Comparison of ENCODE assay signal across 4 cellular contexts in genomic region chr1:41939194-41939593, GRCh38.
A peak's percentile ranks its signal among the peaks of the same experiment; 100 is the strongest.
TF ChIP-seq lines count a peak whose summit lies in the region.

No MANE protein-coding gene starts in this region.

TF ChIP-seq in GM23338, 12 proteins besides CTCF, POLR2A, EP300 and RAD21 (continues in another document):
- no peak for TF ChIP-seq ZNF462 (CRISPR knock-in tag; IDR thresholded peaks at IDR 0.05)

TF ChIP-seq in PFSK-1, 5 proteins besides CTCF, POLR2A, EP300 and RAD21:
- TF ChIP-seq FOXP2 (optimal IDR thresholded peaks at IDR 0.05; ENCODE audit: borderline replicate concordance, extremely low read depth, extremely low read length, insufficient read depth): no peak
- no peak for TF ChIP-seq POLR2AphosphoS5 (IDR thresholded peaks at IDR 0.05; ENCODE audit: low read depth, low read length)
- TF ChIP-seq REST (IDR thresholded peaks at IDR 0.05; ENCODE audit: insufficient read depth in 1 of 2, low read depth in 2 of 2, low read length in 2 of 2): peak; percentile 86 to 94
- TF ChIP-seq TAF1 (IDR thresholded peaks at IDR 0.05; ENCODE audit: borderline replicate concordance, insufficient read depth, low read length): no peak
- no peak for TF ChIP-seq SIN3A (IDR thresholded peaks at IDR 0.05; ENCODE audit: borderline replicate concordance, insufficient read depth, low read length)

TF ChIP-seq in GM12878, 131 proteins besides CTCF, POLR2A, EP300 and RAD21:
- TF ChIP-seq REST (IDR thresholded peaks at IDR 0.05; ENCODE audit: low read depth, low read length): peak; percentile 79; the same call in 1 of the 2 replicates
- no peak for TF ChIP-seq BCL3 (IDR thresholded peaks at IDR 0.05; ENCODE audit: borderline replicate concordance, insufficient read depth, low read depth, low read length, poor library complexity, severe bottlenecking)

TF ChIP-seq in liver, 16 proteins besides CTCF, POLR2A, EP300 and RAD21:
- TF ChIP-seq REST (IDR thresholded peaks at IDR 0.05) (peak; percentile 97), ZBTB33 (IDR thresholded peaks at IDR 0.05) (no peak), HNF4G (IDR thresholded peaks at IDR 0.05) (no peak), EGR1 (IDR thresholded peaks at IDR 0.05; ENCODE audit: low read depth in 2 of 2) (no peak), FOXA1 (IDR thresholded peaks at IDR 0.05) (no peak), MAX (IDR thresholded peaks at IDR 0.05) (no peak)
TF ChIP-seq in liver: peak in this region for 1.
